ENCODE assay signal across 1 cellular context in genomic region chr1:152048641-152048970, GRCh38.
TF ChIP-seq lines count a peak whose summit lies in the region.

No MANE protein-coding gene starts in this region.

TF ChIP-seq in HepG2, 621 proteins besides CTCF, POLR2A, EP300 and RAD21:
- TF ChIP-seq ZNF652 (CRISPR knock-in tag; IDR thresholded peaks at IDR 0.05; ENCODE audit: borderline replicate concordance, low read depth): peak; percentile 69; the same call in 1 of the 2 replicates
- TF ChIP-seq, protein P1, sequence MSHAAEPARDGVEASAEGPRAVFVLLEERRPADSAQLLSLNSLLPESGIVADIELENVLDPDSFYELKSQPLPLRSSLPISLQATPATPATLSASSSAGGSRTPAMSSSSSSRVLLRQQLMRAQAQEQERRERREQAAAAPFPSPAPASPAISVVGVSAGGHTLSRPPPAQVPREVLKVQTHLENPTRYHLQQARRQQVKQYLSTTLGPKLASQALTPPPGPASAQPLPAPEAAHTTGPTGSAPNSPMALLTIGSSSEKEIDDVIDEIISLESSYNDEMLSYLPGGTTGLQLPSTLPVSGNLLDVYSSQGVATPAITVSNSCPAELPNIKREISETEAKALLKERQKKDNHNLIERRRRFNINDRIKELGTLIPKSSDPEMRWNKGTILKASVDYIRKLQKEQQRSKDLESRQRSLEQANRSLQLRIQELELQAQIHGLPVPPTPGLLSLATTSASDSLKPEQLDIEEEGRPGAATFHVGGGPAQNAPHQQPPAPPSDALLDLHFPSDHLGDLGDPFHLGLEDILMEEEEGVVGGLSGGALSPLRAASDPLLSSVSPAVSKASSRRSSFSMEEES (CRISPR knock-in tag; IDR thresholded peaks at IDR 0.05): 0 out of 2 replicates have a peak, but pooled peaks have one; percentile 10
- no peak for TF ChIP-seq ZNF513 (CRISPR knock-in tag; conservative IDR thresholded peaks at IDR 0.05)
